8 cellular contexts compared by ENCODE assay signal in genomic region chr15:68228971-68229385, GRCh38. TPM values are rescaled to one million over a fixed set of nuclear protein-coding genes. Genes with fewer than 3 reads are reported as not detected.
DNase-seq lines count a peak whose midpoint lies in the region; ATAC-seq and TF ChIP-seq lines count a peak whose summit lies in the region.

No MANE protein-coding gene starts in this region.

- H3K36me3 ChIP-seq in Caco-2 (ENCODE audit: control insufficient read depth, insufficient read depth, low read length): no peaks in the 10 kb centered on the region
- no peaks in the 10 kb centered on the region for H3K36me3 ChIP-seq in gastroesophageal sphincter
- no peaks in the 10 kb centered on the region for H3K36me3 ChIP-seq in rectal smooth muscle tissue (ENCODE audit: control insufficient read depth, insufficient read depth, low read length)

- H3K27me3 Mint-ChIP-seq in Caco-2 (ENCODE audit: insufficient read depth, unreplicated experiment): no peaks in the 10 kb centered on the region

- peaks cover 41% of the 10 kb centered on the region for H3K4me1 Mint-ChIP-seq in Caco-2 (ENCODE audit: low read depth, unreplicated experiment)

- TF ChIP-seq EP300 in gastroesophageal sphincter (IDR thresholded peaks at IDR 0.05): no peak

- H3K4me3 ChIP-seq in Caco-2 (ENCODE audit: low read depth, low read length) (peak overlapping the region; percentile 85), gastroesophageal sphincter (peak overlapping the region; percentile 69 to 75), rectal smooth muscle tissue (ENCODE audit: low read length) (peak overlapping the region; percentile 74)

- H3K9me3 ChIP-seq in Caco-2 (no peaks in the 10 kb centered on the region), gastroesophageal sphincter (no peaks in the 10 kb centered on the region)

- no peak overlapping the region for H3K9ac ChIP-seq in rectal smooth muscle tissue (ENCODE audit: low read length)

- POLR2A ChIA-PET in Caco-2 (lab: Charles Lee): no interaction called here

- H3K27ac ChIP-seq in gastroesophageal sphincter (peak overlapping the region; percentile 6 to 88 (median 86)), rectal smooth muscle tissue (ENCODE audit: low read depth, low read length) (peak overlapping the region; percentile 60)

- no TSS peak for BruUV-seq in Caco-2 (replicated peaks; lab: Mats Ljungman, UMichigan)

- 0% methylated on average over 2 of the region's 39 CpGs; no CpG with 5 or more reads in 1 of the 2 donors for WGBS in gastroesophageal sphincter (ENCODE audit: low coverage in 1 of 2), 2 donors

- H3K9me3 Mint-ChIP-seq in Caco-2 (ENCODE audit: unreplicated experiment): no peaks in the 10 kb centered on the region

- peaks cover 32% of the 10 kb centered on the region for H3K4me1 ChIP-seq in Caco-2
- H3K4me1 ChIP-seq in gastroesophageal sphincter: peaks cover 0 to 37% (median 13%) of the 10 kb centered on the region in 3 donors
- peaks cover 13% of the 10 kb centered on the region for H3K4me1 ChIP-seq in rectal smooth muscle tissue (ENCODE audit: control insufficient read depth, insufficient read depth, low read length)

- peak; percentile 4 for ATAC-seq in HG02571 (IDR thresholded peaks at IDR 0.05; ENCODE audit: unreplicated experiment)
- no peak for ATAC-seq in gastroesophageal sphincter

- TF ChIP-seq POLR2A in gastroesophageal sphincter (IDR thresholded peaks at IDR 0.05): no peak

- H3K27ac Mint-ChIP-seq in Caco-2 (ENCODE audit: unreplicated experiment): peak overlapping the region; percentile 82

- peak overlapping the region; percentile 88 for H3K4me3 Mint-ChIP-seq in Caco-2 (ENCODE audit: unreplicated experiment)

- peaks cover 4% of the 10 kb centered on the region for H3K36me3 Mint-ChIP-seq in Caco-2 (ENCODE audit: insufficient read depth, unreplicated experiment)

- no peaks in the 10 kb centered on the region for H3K27me3 ChIP-seq in Caco-2 (replicated peaks; ENCODE audit: control insufficient read depth, insufficient read depth, low read length)
- H3K27me3 ChIP-seq in gastroesophageal sphincter: no peaks in the 10 kb centered on the region
- H3K27me3 ChIP-seq in rectal smooth muscle tissue (ENCODE audit: control insufficient read depth, insufficient read depth, low read length): no peaks in the 10 kb centered on the region

- CTCF ChIA-PET in Caco-2 (lab: Charles Lee): interaction anchor here (0.8 kb wide), 1 partner anchor 34 kb away, joined by 3 read pairs; no protein-coding TSS in a partner anchor

- TF ChIP-seq CTCF in Caco-2 (IDR thresholded peaks at IDR 0.05; ENCODE audit: insufficient read depth in 1 of 2, low read depth in 1 of 2, low read length in 1 of 2, severe bottlenecking in 1 of 2, unreplicated experiment in 1 of 2) (no peak), gastroesophageal sphincter (IDR thresholded peaks at IDR 0.05) (no peak)

- intact Hi-C loops in Caco-2 (cut with micrococcal nuclease; ENCODE audit: unreplicated experiment): no loop called here

- DNase-seq in Caco-2 (peak in 1 of 2 experiments; percentile 17), SW480 (ENCODE audit: low spot score) (peak; percentile 21), cerebellum (ENCODE audit: low spot score) (no peak), cortex of kidney (lab: John Stamatoyannopoulos, UW) (no peak)
- no peak for DNase-seq in stimulated activated naive CD4-positive, alpha-beta T cell (lab: John Stamatoyannopoulos, UW)

RNA-seq across cellular contexts. Expression of gene CLN6, which starts 0.6 kb away (rescaled TPM):
- total RNA-seq in Caco-2 (2022) (69.5 and 76.7 TPM in 2 replicates), gastroesophageal sphincter (10 to 100 TPM in 3 of 4 donors, 1 to 10 TPM in 1; 6.1 to 14.9 (median 13.3) TPM), cerebellum (14.8 TPM)

RNA-seq across cellular contexts. Expression of gene CALML4, which starts 23.8 kb away (rescaled TPM):
- total RNA-seq in Caco-2 (2022) (19.5 and 26.4 TPM in 2 replicates), gastroesophageal sphincter (10 to 100 TPM; 16.8 to 77.8 (median 48.9) TPM), cerebellum (6.3 TPM)

RNA-seq across cellular contexts. Expression of gene FEM1B, which starts 48.6 kb away (rescaled TPM):
- 33.5 and 41.0 TPM in 2 replicates for total RNA-seq in Caco-2 (2022)
- total RNA-seq in gastroesophageal sphincter: 10 to 100 TPM; 64.8 to 71.7 (median 67.5) TPM
- total RNA-seq in cerebellum: 130 TPM
